26 cellular contexts compared by ENCODE assay signal in genomic region chr2:117065912-117066311, GRCh38.
DNase-seq lines count a peak whose midpoint lies in the region; ATAC-seq, FAIRE-seq and TF ChIP-seq lines count a peak whose summit lies in the region.
"Had no signal": no experiment of that assay in that cellular context is flagged by ENCODE, and none has a peak within 500 bp of the region (broad histone marks: within the 10 kb centered on the region; RNA-seq: fewer than 3 reads in every experiment).

No MANE protein-coding gene starts in this region.

- no peak overlapping the region for H3K4me3 Mint-ChIP-seq in activated T-cell treated with anti-CD3 and anti-CD28 coated beads, Interleukin-2, amount 50 U/mL, for 4 hours
- H3K4me3 Mint-ChIP-seq in glutamatergic neuron (ENCODE audit: unreplicated experiment), result no peak overlapping the region
- H3K4me3 Mint-ChIP-seq: CD14-positive monocyte; CD8-positive, alpha-beta T cell; HFFc6 had no signal

- ATAC-seq in activated T-cell treated with anti-CD3 and anti-CD28 coated beads, Interleukin-2, amount 50 U/mL, for 4 hours, result no peak
- ATAC-seq: A549; CD8-positive, alpha-beta T cell; HCT116; K562 had no signal

- no peak overlapping the region for H3K27ac Mint-ChIP-seq in glutamatergic neuron (ENCODE audit: unreplicated experiment)
- H3K27ac Mint-ChIP-seq: CD8-positive, alpha-beta T cell; HFFc6 had no signal

- no peak overlapping the region for H3K27ac ChIP-seq in OCI-LY3 (ENCODE audit: low read length)
- H3K27ac ChIP-seq: 22Rv1, A549, BLaER1, HL-60 had no signal

- H3K9me3 ChIP-seq in OCI-LY3 (ENCODE audit: insufficient read depth, low read length), result no peaks in the 10 kb centered on the region
- H3K9me3 ChIP-seq: A549 had no signal

- H3K4me3 ChIP-seq in OCI-LY3 (ENCODE audit: low read length), result no peak overlapping the region
- H3K4me3 ChIP-seq: A549, BLaER1, K562 had no signal

- peaks cover 17% of the 10 kb centered on the region for H3K4me1 ChIP-seq in OCI-LY3 (ENCODE audit: low read length)
- H3K4me1 ChIP-seq: A549, BLaER1 had no signal

- H3K27me3 ChIP-seq in OCI-LY3 (ENCODE audit: low read depth, low read length), result no peaks in the 10 kb centered on the region
- H3K27me3 ChIP-seq: BLaER1 had no signal

- no peaks in the 10 kb centered on the region for H3K4me1 Mint-ChIP-seq in activated T-cell treated with anti-CD3 and anti-CD28 coated beads, Interleukin-2, amount 50 U/mL, for 4 hours (ENCODE audit: low read depth)
- no peaks in the 10 kb centered on the region for H3K4me1 Mint-ChIP-seq in glutamatergic neuron (ENCODE audit: low read depth, unreplicated experiment)
- H3K4me1 Mint-ChIP-seq: CD14-positive monocyte had no signal

- FAIRE-seq in urothelium cell line (lab: Jason Lieb, UNC), result peak; percentile 48
- FAIRE-seq: A549, GM12892, HTR-8/SVneo, K562 had no signal

- DNase-seq in COLO829 (ENCODE audit: low spot score) (peak; percentile 28), foreskin melanocyte (peak; percentile 40), urothelium cell line (ENCODE audit: low spot score) (no peak), glutamatergic neuron (no peak), DMS79 treated with DMSO at 0.1 percent for 48 hours (lab: John Stamatoyannopoulos, UW) (no peak)
- DNase-seq in activated T-cell treated with anti-CD3 and anti-CD28 coated beads, Interleukin-2, amount 50 U/mL, for 4 hours, result no peak
- DNase-seq: AML-193; CD8-positive, alpha-beta T cell; COR-L47; DMS 273 treated with DMSO at 0.1 percent for 48 hours; DMS53; GDM1; GOT3; H7; HFFc6; IMR-90 had no signal

- H3K9ac ChIP-seq in OCI-LY3 (ENCODE audit: low read length), result no peak overlapping the region
- H3K9ac ChIP-seq: BLaER1 had no signal

- no peak for TF ChIP-seq CTCF in OCI-LY3 (IDR thresholded peaks at IDR 0.05; ENCODE audit: low read depth, low read length)
- no peak for TF ChIP-seq CTCF in glutamatergic neuron (IDR thresholded peaks at IDR 0.05; ENCODE audit: partially characterized antibody, unreplicated experiment)

- H3K36me3 Mint-ChIP-seq in activated T-cell treated with anti-CD3 and anti-CD28 coated beads, Interleukin-2, amount 50 U/mL, for 4 hours (ENCODE audit: insufficient read depth), result no peaks in the 10 kb centered on the region
- no peaks in the 10 kb centered on the region for H3K36me3 Mint-ChIP-seq in glutamatergic neuron (ENCODE audit: unreplicated experiment)
- H3K36me3 Mint-ChIP-seq: CD14-positive monocyte; CD8-positive, alpha-beta T cell had no signal

- no peaks in the 10 kb centered on the region for H3K27me3 Mint-ChIP-seq in activated T-cell treated with anti-CD3 and anti-CD28 coated beads, Interleukin-2, amount 50 U/mL, for 4 hours (ENCODE audit: low read depth)
- H3K27me3 Mint-ChIP-seq in glutamatergic neuron (ENCODE audit: unreplicated experiment), result no peaks in the 10 kb centered on the region

- peak overlapping the region; percentile 20 for H3K4me2 ChIP-seq in OCI-LY3 (ENCODE audit: low read length)
- H3K4me2 ChIP-seq: A549, BLaER1 had no signal

- H3K9me3 Mint-ChIP-seq in activated T-cell treated with anti-CD3 and anti-CD28 coated beads, Interleukin-2, amount 50 U/mL, for 4 hours, result peaks cover 7% of the 10 kb centered on the region
- H3K9me3 Mint-ChIP-seq in glutamatergic neuron (ENCODE audit: unreplicated experiment), result no peaks in the 10 kb centered on the region

- H3K79me2 ChIP-seq in OCI-LY3 (ENCODE audit: low read length), result no peaks in the 10 kb centered on the region

- no peaks in the 10 kb centered on the region for H4K20me1 ChIP-seq in OCI-LY3 (ENCODE audit: insufficient read depth, low read length)
- H4K20me1 ChIP-seq: BLaER1 had no signal

- no peaks in the 10 kb centered on the region for H3K36me3 ChIP-seq in OCI-LY3 (replicated peaks; ENCODE audit: low read depth, low read length)
- H3K36me3 ChIP-seq: BLaER1 had no signal

- H2AFZ ChIP-seq in OCI-LY3 (ENCODE audit: low read depth, low read length), result no peak overlapping the region

Comparison
In these comparisons a context has a peak if more than half of its experiments do, and no peak if none do; other contexts are left out.
1. DNase-seq: peak in COLO829 (single experiment) and foreskin melanocyte (single experiment); none in urothelium cell line (single experiment), activated T-cell treated with anti-CD3 and anti-CD28 coated beads, Interleukin-2, amount 50 U/mL, for 4 hours (single experiment), glutamatergic neuron (single experiment) and DMS79 treated with DMSO at 0.1 percent for 48 hours (single experiment).